10 cellular contexts compared by ENCODE assay signal in the genomic region with DNA sequence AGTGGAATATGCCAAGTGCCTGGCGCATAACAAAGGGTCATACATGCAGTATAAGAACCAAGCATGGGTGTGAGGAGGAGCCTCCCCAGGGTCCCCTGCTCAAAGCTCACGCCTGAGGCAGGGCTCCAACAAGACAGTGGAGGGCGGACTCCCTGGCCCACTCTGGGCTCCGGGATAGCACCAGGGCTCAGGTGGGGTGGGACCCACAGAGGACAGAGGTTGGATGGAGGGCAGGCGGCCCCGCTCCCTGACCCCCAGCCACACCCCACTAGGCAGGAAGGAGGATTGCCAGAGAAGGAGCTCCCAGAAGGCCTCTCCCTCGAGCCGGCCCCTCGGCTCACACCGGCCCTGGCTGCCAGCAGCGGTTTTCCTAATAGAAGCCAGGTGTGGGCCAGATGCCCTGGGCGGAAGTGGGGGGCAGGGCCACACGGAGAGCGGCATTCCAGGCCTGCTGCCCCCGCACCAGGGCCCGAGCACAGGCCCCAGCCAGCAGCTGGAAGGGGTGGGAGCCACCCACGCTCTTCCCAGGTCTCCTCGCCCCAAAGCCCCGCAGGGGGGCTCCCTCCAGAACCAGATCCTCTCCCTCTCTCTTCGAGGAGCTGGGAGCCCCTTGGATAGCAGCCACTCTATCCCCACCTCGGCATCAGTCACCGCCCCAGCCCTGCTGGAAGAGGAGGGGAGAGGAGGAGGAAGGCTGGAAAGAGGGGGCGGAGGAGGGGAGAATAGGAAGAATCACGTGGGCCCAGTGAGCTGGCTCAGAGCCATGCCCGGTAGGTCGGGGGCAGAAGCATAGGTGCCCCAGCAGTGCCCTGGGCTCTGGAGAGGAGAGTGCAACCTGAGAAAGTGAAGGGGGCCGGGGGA. TPM values are rescaled to one million over a fixed set of nuclear protein-coding genes. Genes with fewer than 3 reads are reported as not detected.
DNase-seq lines count a peak whose midpoint lies in the region; ATAC-seq and TF ChIP-seq lines count a peak whose summit lies in the region.
"Had no signal": no experiment of that assay in that cellular context is flagged by ENCODE, and none has a peak within 500 bp of the region (broad histone marks: within the 10 kb centered on the region; RNA-seq: fewer than 3 reads in every experiment).

No MANE protein-coding gene starts in this region.

- 27% methylated on average over 25 of the region's 27 CpGs for WGBS in smooth muscle cell (ENCODE audit: low lambda C conversion rate)

- CTCF ChIA-PET in HEK293 (lab: Yijun Ruan, JAX): interaction anchor here (0.9 to 6.9 kb wide), 3 partner anchors 11 to 139 kb away, joined by 4 to 91 read pairs (median 5); no protein-coding TSS in a partner anchor

- no peaks in the 10 kb centered on the region for H3K79me2 ChIP-seq in smooth muscle cell (ENCODE audit: low read depth)
- peaks cover 30% of the 10 kb centered on the region for H3K79me2 ChIP-seq in MM.1S (ENCODE audit: low read length)

- H4K20me1 ChIP-seq in smooth muscle cell (ENCODE audit: low read depth) (no peaks in the 10 kb centered on the region), MM.1S (ENCODE audit: insufficient read depth, low read length) (no peaks in the 10 kb centered on the region)

- H3K9ac ChIP-seq in adipocyte (ENCODE audit: low read length) (peak overlapping the region; percentile 44), smooth muscle cell (ENCODE audit: low read depth) (no peak overlapping the region), MM.1S (ENCODE audit: low read length) (no peak overlapping the region)

- H3K9me2 ChIP-seq in MM.1S (replicated peaks; ENCODE audit: insufficient read depth, low read length): no peaks in the 10 kb centered on the region

- no peaks in the 10 kb centered on the region for H3K27me3 ChIP-seq in adipocyte (replicated peaks; ENCODE audit: control insufficient read depth, insufficient read depth, low read length)
- no peaks in the 10 kb centered on the region for H3K27me3 ChIP-seq in right atrium auricular region
- H3K27me3 ChIP-seq in smooth muscle cell (ENCODE audit: low read depth): no peaks in the 10 kb centered on the region
- H3K27me3 ChIP-seq in Peyer's patch: no peaks in the 10 kb centered on the region
- no peaks in the 10 kb centered on the region for H3K27me3 ChIP-seq in MM.1S (replicated peaks; ENCODE audit: insufficient read depth, low read length)

- POLR2A ChIA-PET in HEK293 (lab: Yijun Ruan, JAX): no interaction called here

- H3K4me3 ChIP-seq in HEK293 (ENCODE audit: low read depth, low read length) (no peak overlapping the region), adipocyte (ENCODE audit: low read length) (no peak overlapping the region), right atrium auricular region (no peak overlapping the region), smooth muscle cell (no peak overlapping the region), Peyer's patch (no peak overlapping the region), MM.1S (ENCODE audit: low read length) (no peak overlapping the region)

- no peaks in the 10 kb centered on the region for H3K9me3 ChIP-seq in HEK293 (ENCODE audit: control insufficient read depth, insufficient read depth, low read depth, low read length)
- no peaks in the 10 kb centered on the region for H3K9me3 ChIP-seq in adipocyte (ENCODE audit: control insufficient read depth, low read length)
- H3K9me3 ChIP-seq in right atrium auricular region: no peaks in the 10 kb centered on the region
- no peaks in the 10 kb centered on the region for H3K9me3 ChIP-seq in smooth muscle cell (replicated peaks; ENCODE audit: low read depth)
- H3K9me3 ChIP-seq in Peyer's patch: no peaks in the 10 kb centered on the region
- no peaks in the 10 kb centered on the region for H3K9me3 ChIP-seq in MM.1S (replicated peaks; ENCODE audit: insufficient read depth, low read length)

- peak overlapping the region; percentile 40 for H3K4me2 ChIP-seq in smooth muscle cell
- H3K4me2 ChIP-seq in MM.1S (ENCODE audit: low read depth, low read length): no peak overlapping the region

- ATAC-seq in GM21367 (IDR thresholded peaks at IDR 0.05; ENCODE audit: unreplicated experiment): no peak
- ATAC-seq: activated CD4-positive, alpha-beta T cell treated with anti-CD3 and anti-CD28 coated beads for 36 hours had no signal

- H3K27ac ChIP-seq in HEK293 (ENCODE audit: extremely low read depth, low read depth, low read length) (no peak overlapping the region), right atrium auricular region (peak overlapping the region; percentile 21 to 56), smooth muscle cell (ENCODE audit: low read depth) (peak overlapping the region; percentile 75), Peyer's patch (peak overlapping the region in 1 of 4 donors; percentile 49), MM.1S (ENCODE audit: low read length) (no peak overlapping the region)

- H3K36me3 ChIP-seq in HEK293 (ENCODE audit: control insufficient read depth in 2 of 2, insufficient read depth in 1 of 2, low read length in 2 of 2) (peaks cover 0 to 50% of the 10 kb centered on the region in 2 experiments; a peak in 2 of 3 replicates), adipocyte (ENCODE audit: control insufficient read depth, insufficient read depth, low read length, severe bottlenecking) (peaks cover 8% of the 10 kb centered on the region), right atrium auricular region (peaks cover 8% of the 10 kb centered on the region), smooth muscle cell (ENCODE audit: low read depth) (no peaks in the 10 kb centered on the region), Peyer's patch (peaks cover 0 to 87% (median 0%) of the 10 kb centered on the region in 3 donors), MM.1S (replicated peaks; ENCODE audit: insufficient read depth, low read length) (no peaks in the 10 kb centered on the region)

- H3K4me1 ChIP-seq in HEK293 (ENCODE audit: control insufficient read depth, insufficient read depth, low read length) (no peaks in the 10 kb centered on the region), adipocyte (ENCODE audit: control insufficient read depth, insufficient read depth, low read length) (peaks cover 35% of the 10 kb centered on the region), right atrium auricular region (peaks cover 0 to 29% of the 10 kb centered on the region in 2 donors), smooth muscle cell (ENCODE audit: low read depth) (peaks cover 41% of the 10 kb centered on the region), Peyer's patch (peaks cover 0 to 7% (median 0%) of the 10 kb centered on the region in 4 donors), MM.1S (ENCODE audit: low read length) (no peaks in the 10 kb centered on the region)

- TF ChIP-seq CTCF in HEK293 (tag by site-specific recombination; IDR thresholded peaks at IDR 0.05) (no peak), right atrium auricular region (IDR thresholded peaks at IDR 0.05) (no peak), smooth muscle cell (IDR thresholded peaks at IDR 0.05; ENCODE audit: borderline replicate concordance, insufficient read depth, poor library complexity, severe bottlenecking) (no peak), Peyer's patch (IDR thresholded peaks at IDR 0.05) (no peak), MM.1S (IDR thresholded peaks at IDR 0.05; ENCODE audit: low read length) (no peak)

- H2AFZ ChIP-seq in smooth muscle cell (ENCODE audit: low read depth) (no peak overlapping the region), MM.1S (ENCODE audit: low read length) (no peak overlapping the region)

- no peak for TF ChIP-seq POLR2A in Peyer's patch (IDR thresholded peaks at IDR 0.05)

- H3F3A ChIP-seq in smooth muscle cell (ENCODE audit: low read depth): no peaks in the 10 kb centered on the region
- no peaks in the 10 kb centered on the region for H3F3A ChIP-seq in MM.1S (ENCODE audit: insufficient read depth, low read length)

- DNase-seq in adipocyte (ENCODE audit: low read depth) (peak; percentile 90), right atrium auricular region (ENCODE audit: low spot score) (no peak), smooth muscle cell (lab: John Stamatoyannopoulos, UW; ENCODE audit: unreplicated experiment) (no peak), pons (ENCODE audit: low spot score) (no peak), Peyer's patch (no peak), MM.1S (no peak)
- DNase-seq: activated CD4-positive, alpha-beta T cell treated with anti-CD3 and anti-CD28 coated beads for 36 hours; left colon had no signal

TF ChIP-seq in HEK293, 187 proteins besides CTCF, POLR2A, EP300 and RAD21 (continues in another document):
- TF ChIP-seq EGR2 (tag by site-specific recombination; IDR thresholded peaks at IDR 0.05; ENCODE audit: low read depth) (peak; percentile 95), ZSCAN30 (tag by site-specific recombination; IDR thresholded peaks at IDR 0.05) (no peak), ZNF548 (tag by site-specific recombination; IDR thresholded peaks at IDR 0.05) (no peak), ZIC2 (tag by site-specific recombination; IDR thresholded peaks at IDR 0.05) (peak; percentile 34), ZNF416 (tag by site-specific recombination; IDR thresholded peaks at IDR 0.05) (no peak), GLIS1 (tag by site-specific recombination; IDR thresholded peaks at IDR 0.05) (0 out of 2 replicates have a peak, but pooled peaks have one; percentile 23), SP2 (tag by site-specific recombination; IDR thresholded peaks at IDR 0.05) (0 out of 2 replicates have a peak, but pooled peaks have one; percentile 17), ZSCAN23 (tag by site-specific recombination; IDR thresholded peaks at IDR 0.05) (no peak), ZXDB (tag by site-specific recombination; IDR thresholded peaks at IDR 0.05) (no peak)

RNA-seq across cellular contexts. Expression of gene VASN, which starts 21.0 kb away (rescaled TPM):
- total RNA-seq in right atrium auricular region (10 to 100 TPM; 17.9 to 39.0 TPM), smooth muscle cell (23.8 and 30.0 TPM in 2 replicates), Peyer's patch (10 to 100 TPM in 2 of 4 donors, 1 to 10 TPM in 2; 2.1 to 18.2 (median 8.4) TPM)
- polyA plus RNA-seq in smooth muscle cell: 127 and 150 TPM in 2 replicates
- total RNA-seq: activated CD4-positive, alpha-beta T cell treated with anti-CD3 and anti-CD28 coated beads for 36 hours had no signal

RNA-seq across cellular contexts. Expression of gene CORO7, which starts 23.8 kb away (rescaled TPM):
- total RNA-seq in right atrium auricular region: 10 to 100 TPM; 10.3 TPM
- total RNA-seq in smooth muscle cell: 6.7 and 14.4 TPM in 2 replicates
- polyA plus RNA-seq in smooth muscle cell: 12.7 and 18.9 TPM in 2 replicates
- 100 to 1,000 TPM in 2 of 4 donors, 10 to 100 TPM in 2; 73.4 to 219 (median 110) TPM for total RNA-seq in Peyer's patch

RNA-seq across cellular contexts. Expression of gene DNAJA3, which starts 33.1 kb away (rescaled TPM):
- 10 to 100 TPM; 47.6 to 50.5 TPM for total RNA-seq in right atrium auricular region
- 40.0 and 42.6 TPM in 2 replicates for total RNA-seq in smooth muscle cell
- 42.7 and 46.5 TPM in 2 replicates for polyA plus RNA-seq in smooth muscle cell
- total RNA-seq in Peyer's patch: 10 to 100 TPM; 51.4 to 70.1 (median 54.0) TPM

RNA-seq across cellular contexts. Expression of gene PAM16, which starts 41.5 kb away (rescaled TPM):
- total RNA-seq in right atrium auricular region: 10 to 100 TPM; 54.6 to 85.7 TPM
- total RNA-seq in smooth muscle cell: 18.4 and 29.6 TPM in 2 replicates
- 47.7 and 52.2 TPM in 2 replicates for polyA plus RNA-seq in smooth muscle cell
- 10 to 100 TPM; 18.2 to 61.4 (median 49.3) TPM for total RNA-seq in Peyer's patch

Comparison
In these comparisons a context has a peak if more than half of its experiments do, and no peak if none do; other contexts are left out.
1. H3K27ac ChIP-seq: peak in right atrium auricular region (2 of 2) and smooth muscle cell (single experiment); none in HEK293 (single experiment) and MM.1S (single experiment).